24 cellular contexts compared by ENCODE assay signal in the genomic region with DNA sequence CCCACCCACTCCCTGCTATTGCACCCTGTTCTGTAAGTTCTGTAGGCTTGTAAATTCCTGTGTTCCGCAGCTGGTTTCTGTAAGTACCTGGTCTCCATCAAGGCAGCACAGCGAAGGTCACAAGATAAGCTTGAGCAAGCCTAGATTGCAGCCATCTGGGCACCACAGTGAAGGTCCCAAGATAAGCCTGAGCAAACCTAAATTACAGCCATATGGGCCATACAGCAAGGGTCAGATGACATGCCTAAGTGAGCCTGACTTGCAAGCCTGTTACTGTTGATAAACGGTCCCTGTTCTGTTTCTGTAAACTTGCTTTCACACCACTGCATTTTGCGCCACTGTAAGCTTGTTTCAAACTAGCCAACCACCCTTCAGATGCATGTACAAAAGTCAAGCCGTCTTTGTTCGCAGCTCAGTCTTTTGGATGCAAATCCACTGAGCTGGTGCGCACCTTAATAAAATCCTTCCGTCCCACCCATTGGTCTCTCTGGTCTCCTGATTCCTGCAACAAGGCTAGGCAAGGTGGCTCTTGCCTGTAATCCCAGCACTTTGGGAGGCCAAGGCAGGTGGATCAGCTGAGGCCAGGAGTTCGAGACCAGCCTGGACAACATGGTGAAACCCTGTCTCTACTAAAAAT.
"Had no signal": no experiment of that assay in that cellular context is flagged by ENCODE, and none has a peak within 500 bp of the region (broad histone marks: within the 10 kb centered on the region; RNA-seq: fewer than 3 reads in every experiment).

No MANE protein-coding gene starts in this region.

- H3K27me3 Mint-ChIP-seq: activated CD4-positive, alpha-beta memory T cell treated with anti-CD3 and anti-CD28 coated beads, Interleukin-2, amount 10 ng/mL, durations not matched to agents 7 days and 5 days; activated naive CD4-positive, alpha-beta T cell treated with anti-CD3 and anti-CD28 coated beads, Interleukin-2, amount 50 U/mL, for 24 hours; stimulated activated naive CD8-positive, alpha-beta T cell treated with anti-CD3 and anti-CD28 coated beads, Interleukin-15, Interleukin-2, amounts not matched to agents 100 ng/mL and 50 ng/mL, for 24 hours had no signal

- ATAC-seq: body of pancreas, foreskin keratinocyte, left lung, natural killer cell, psoas muscle, right cardiac atrium had no signal

- H3K27ac Mint-ChIP-seq: activated CD4-positive, alpha-beta memory T cell treated with anti-CD3 and anti-CD28 coated beads, Interleukin-2, amount 10 ng/mL, durations not matched to agents 7 days and 5 days; activated naive CD4-positive, alpha-beta T cell treated with anti-CD3 and anti-CD28 coated beads, Interleukin-2, amount 50 U/mL, for 24 hours; natural killer cell; stimulated activated naive CD8-positive, alpha-beta T cell treated with anti-CD3 and anti-CD28 coated beads, Interleukin-15, Interleukin-2, amounts not matched to agents 100 ng/mL and 50 ng/mL, for 24 hours; T-helper 1 cell treated with Interleukin-12 subunit alpha and Interleukin-12 subunit beta and Interleukin-4 antibody, amounts not matched to agents 30 μg/mL and 1 μg/mL, for 36 hours had no signal

- H3K4me3 Mint-ChIP-seq: activated CD4-positive, alpha-beta memory T cell treated with anti-CD3 and anti-CD28 coated beads, Interleukin-2, amount 10 ng/mL, durations not matched to agents 7 days and 5 days; activated naive CD4-positive, alpha-beta T cell treated with anti-CD3 and anti-CD28 coated beads, Interleukin-2, amount 50 U/mL, for 24 hours; natural killer cell; stimulated activated naive CD8-positive, alpha-beta T cell treated with anti-CD3 and anti-CD28 coated beads, Interleukin-15, Interleukin-2, amounts not matched to agents 100 ng/mL and 50 ng/mL, for 24 hours; T-helper 1 cell treated with Interleukin-12 subunit alpha and Interleukin-12 subunit beta and Interleukin-4 antibody, amounts not matched to agents 30 μg/mL and 1 μg/mL, for 36 hours had no signal

- H3K4me1 Mint-ChIP-seq: activated CD4-positive, alpha-beta memory T cell treated with anti-CD3 and anti-CD28 coated beads, Interleukin-2, amount 10 ng/mL, durations not matched to agents 7 days and 5 days; activated naive CD4-positive, alpha-beta T cell treated with anti-CD3 and anti-CD28 coated beads, Interleukin-2, amount 50 U/mL, for 24 hours; natural killer cell had no signal

- H3K4me3 ChIP-seq: body of pancreas, left lung, ovary, psoas muscle, skin epidermis, transverse colon, uterus had no signal

- DNase-seq: activated CD4-positive, alpha-beta memory T cell treated with anti-CD3 and anti-CD28 coated beads, Interleukin-2, amount 10 ng/mL, durations not matched to agents 7 days and 5 days; activated CD4-positive, alpha-beta T cell treated with anti-CD3 and anti-CD28 coated beads for 48 hours; activated effector memory CD4-positive, alpha-beta T cell treated with anti-CD3 and anti-CD28 coated beads, Interleukin-2, amount 50 U/mL, for 16 hours; activated T-cell treated with anti-CD3 and anti-CD28 coated beads for 4 hours; body of pancreas; dermis blood vessel endothelial cell; effector CD8-positive, alpha-beta T cell; foreskin keratinocyte; kidney glomerular epithelial cell; left lung; mammary epithelial cell; midbrain; natural killer cell; ovary; psoas muscle; right cardiac atrium; stimulated activated CD4-positive, alpha-beta T cell treated with anti-CD3 and anti-CD28 coated beads, Interleukin-1b, Interleukin-23, amount 100 ng/mL, for 48 hours; T1000; transverse colon; uterus had no signal
